ENCODE assay signal across 1 cellular context in genomic region chr3:111851511-111851954, GRCh38.
A peak's percentile ranks its signal among the peaks of the same experiment; 100 is the strongest.
TF ChIP-seq lines count a peak whose summit lies in the region.

No MANE protein-coding gene starts in this region.

TF ChIP-seq in HEK293, 187 proteins besides CTCF, POLR2A, EP300 and RAD21 (continued from another document and continues in another):
- TF ChIP-seq ZBTB10 (tag by site-specific recombination; IDR thresholded peaks at IDR 0.05) (peak; percentile 55; the same call in 1 of the 2 replicates), ZBTB11 (tag by site-specific recombination; conservative IDR thresholded peaks at IDR 0.05; ENCODE audit: low read depth) (0 out of 2 replicates have a peak, but pooled peaks have one; percentile 24), ZBTB20 (tag by site-specific recombination; IDR thresholded peaks at IDR 0.05) (peak; percentile 43; the same call in 1 of the 2 replicates), SP3 (tag by site-specific recombination; IDR thresholded peaks at IDR 0.05) (peak; percentile 53), ZNF510 (tag by site-specific recombination; IDR thresholded peaks at IDR 0.05; ENCODE audit: insufficient replicate concordance) (no peak), TCF7L2 (IDR thresholded peaks at IDR 0.05; ENCODE audit: borderline replicate concordance, low read depth, low read length) (no peak), PRDM1 (tag by site-specific recombination; IDR thresholded peaks at IDR 0.05) (peak; percentile 33; the same call in 1 of the 2 replicates), ZNF518A (tag by site-specific recombination; conservative IDR thresholded peaks at IDR 0.05; ENCODE audit: low read depth) (peak; percentile 58), ZEB2 (tag by site-specific recombination; IDR thresholded peaks at IDR 0.05) (peak; percentile 46; the same call in 1 of the 2 replicates), ATF2 (tag by site-specific recombination; IDR thresholded peaks at IDR 0.05; ENCODE audit: low read depth) (0 out of 2 replicates have a peak, but pooled peaks have one; percentile 42), ZNF335 (tag by site-specific recombination; conservative IDR thresholded peaks at IDR 0.05) (peak; percentile 52; the same call in 1 of the 2 replicates), ZNF398 (tag by site-specific recombination; IDR thresholded peaks at IDR 0.05) (peak; percentile 87), ZBTB48 (tag by site-specific recombination; IDR thresholded peaks at IDR 0.05) (0 out of 2 replicates have a peak, but pooled peaks have one; percentile 20), ZNF184 (tag by site-specific recombination; IDR thresholded peaks at IDR 0.05) (no peak), ZNF394 (tag by site-specific recombination; IDR thresholded peaks at IDR 0.05; ENCODE audit: borderline replicate concordance) (no peak; the same call in 1 of the 2 replicates), SP7 (tag by site-specific recombination; IDR thresholded peaks at IDR 0.05) (peak; percentile 91), PRDM10 (tag by site-specific recombination; IDR thresholded peaks at IDR 0.05) (peak; percentile 79), ZNF600 (tag by site-specific recombination; IDR thresholded peaks at IDR 0.05) (0 out of 2 replicates have a peak, but pooled peaks have one; percentile 30), ZNF626 (tag by site-specific recombination; IDR thresholded peaks at IDR 0.05) (no peak), TSHZ1 (tag by site-specific recombination; IDR thresholded peaks at IDR 0.05; ENCODE audit: borderline replicate concordance) (peak; percentile 83), ZNF223 (tag by site-specific recombination; IDR thresholded peaks at IDR 0.05) (no peak), ZNF639 (tag by site-specific recombination; IDR thresholded peaks at IDR 0.05) (peak; percentile 57; the same call in 1 of the 2 replicates), ZNF747 (tag by site-specific recombination; IDR thresholded peaks at IDR 0.05) (no peak), MZF1 (tag by site-specific recombination; IDR thresholded peaks at IDR 0.05; ENCODE audit: borderline replicate concordance) (peak; percentile 79), ZNF530 (tag by site-specific recombination; IDR thresholded peaks at IDR 0.05; ENCODE audit: low read depth) (no peak), MYNN (tag by site-specific recombination; IDR thresholded peaks at IDR 0.05; ENCODE audit: borderline replicate concordance) (no peak), FEZF1 (tag by site-specific recombination; IDR thresholded peaks at IDR 0.05) (0 out of 2 replicates have a peak, but pooled peaks have one; percentile 26), ZNF629 (tag by site-specific recombination; IDR thresholded peaks at IDR 0.05) (peak; percentile 57; the same call in 1 of the 2 replicates), IKZF3 (tag by site-specific recombination; IDR thresholded peaks at IDR 0.05) (peak; percentile 16; the same call in 1 of the 2 replicates)
